ENCODE assay signal across 16 cellular contexts in the genomic region with DNA sequence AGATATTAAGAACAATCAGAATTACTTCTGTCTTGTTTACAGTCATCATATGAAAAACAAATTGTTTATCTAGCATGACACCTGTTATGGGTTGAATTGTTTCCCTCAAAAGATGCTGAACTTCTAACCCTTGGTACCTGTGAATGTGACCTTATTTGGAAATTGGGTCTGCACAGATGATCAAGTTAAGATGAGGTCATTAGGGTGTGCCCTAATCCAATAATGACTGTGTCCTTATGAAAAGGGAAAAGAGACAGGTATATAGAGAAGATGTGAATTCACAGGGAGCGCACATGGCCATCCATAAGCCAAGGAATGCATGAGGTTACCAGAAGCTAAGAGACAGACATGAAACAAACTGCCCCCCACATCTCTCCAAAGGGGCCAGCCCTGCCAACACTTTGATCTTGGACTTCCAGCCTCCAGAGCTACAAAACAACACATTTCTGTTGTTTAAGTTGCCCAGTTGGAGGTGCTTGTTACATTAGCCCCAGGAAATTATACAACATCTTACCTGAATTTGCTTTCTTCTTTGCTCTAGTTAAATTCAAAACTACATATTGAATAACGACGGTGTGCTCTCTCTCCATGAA. TPM values are rescaled to one million over a fixed set of nuclear protein-coding genes. Genes with fewer than 3 reads are reported as not detected.
DNase-seq lines count a peak whose midpoint lies in the region; ATAC-seq, FAIRE-seq and TF ChIP-seq lines count a peak whose summit lies in the region.
"Had no signal": no experiment of that assay in that cellular context is flagged by ENCODE, and none has a peak within 500 bp of the region (broad histone marks: within the 10 kb centered on the region; RNA-seq: fewer than 3 reads in every experiment).

No MANE protein-coding gene starts in this region.

- no peak for TF ChIP-seq CTCF in Loucy (conservative IDR thresholded peaks at IDR 0.05; ENCODE audit: low read length)
- TF ChIP-seq CTCF in left lung (IDR thresholded peaks at IDR 0.05): no peak

- intact Hi-C loops in left lung (cut with DNase I): loop anchor here in 1 of 2 donors (10.0 kb wide), 1 partner anchor 104 kb away; no protein-coding TSS in a partner anchor

- H3F3A ChIP-seq in Loucy (ENCODE audit: low read depth): no peaks in the 10 kb centered on the region

- H3K36me3 Mint-ChIP-seq in activated T-cell treated with anti-CD3 and anti-CD28 coated beads, Interleukin-2, amount 50 U/mL, for 4 hours (ENCODE audit: insufficient read depth): no peaks in the 10 kb centered on the region
- no peaks in the 10 kb centered on the region for H3K36me3 Mint-ChIP-seq in central memory CD8-positive, alpha-beta T cell (ENCODE audit: insufficient read depth)

- 60 to 75% (median 73%) methylated on average over 3 of the region's 3 CpGs for WGBS in small intestine, 3 donors

- H3K4me1 ChIP-seq in Loucy (ENCODE audit: insufficient read depth, low read length, poor library complexity, severe bottlenecking) (peaks cover 41% of the 10 kb centered on the region), small intestine (ENCODE audit: control insufficient read depth in 2 of 2, insufficient read depth in 1 of 2, low read depth in 1 of 2, low read length in 1 of 2) (peaks cover 0 to 21% of the 10 kb centered on the region in 2 donors), left lung (peaks cover 18 to 69% of the 10 kb centered on the region in 2 donors)

- peaks cover 58% of the 10 kb centered on the region for H3K4me1 Mint-ChIP-seq in activated T-cell treated with anti-CD3 and anti-CD28 coated beads, Interleukin-2, amount 50 U/mL, for 4 hours (ENCODE audit: low read depth)
- H3K4me1 Mint-ChIP-seq in central memory CD8-positive, alpha-beta T cell: peaks cover 39% of the 10 kb centered on the region

- no peaks in the 10 kb centered on the region for H3K27me3 Mint-ChIP-seq in activated T-cell treated with anti-CD3 and anti-CD28 coated beads, Interleukin-2, amount 50 U/mL, for 4 hours (ENCODE audit: low read depth)
- H3K27me3 Mint-ChIP-seq in central memory CD8-positive, alpha-beta T cell: no peaks in the 10 kb centered on the region

- H3K36me3 ChIP-seq in Loucy (ENCODE audit: insufficient read depth, low read length): no peaks in the 10 kb centered on the region
- no peaks in the 10 kb centered on the region for H3K36me3 ChIP-seq in small intestine (ENCODE audit: control insufficient read depth in 2 of 2, insufficient read depth in 2 of 2, low read length in 2 of 2)
- H3K36me3 ChIP-seq in left lung: no peaks in the 10 kb centered on the region
- H3K36me3 ChIP-seq: gastroesophageal sphincter, upper lobe of left lung had no signal

- no peaks in the 10 kb centered on the region for H3K9me3 ChIP-seq in Loucy (ENCODE audit: insufficient read depth, low read depth, low read length)
- H3K9me3 ChIP-seq in small intestine (ENCODE audit: control insufficient read depth, low read depth): no peaks in the 10 kb centered on the region
- H3K9me3 ChIP-seq in left lung: no peaks in the 10 kb centered on the region
- H3K9me3 ChIP-seq: gastroesophageal sphincter, upper lobe of left lung had no signal

- H2AFZ ChIP-seq in Loucy (ENCODE audit: low read length): no peak overlapping the region

- H3K27ac Mint-ChIP-seq in central memory CD8-positive, alpha-beta T cell (ENCODE audit: low read depth): peak overlapping the region; percentile 16

- no peaks in the 10 kb centered on the region for H3K9me3 Mint-ChIP-seq in activated T-cell treated with anti-CD3 and anti-CD28 coated beads, Interleukin-2, amount 50 U/mL, for 4 hours
- no peaks in the 10 kb centered on the region for H3K9me3 Mint-ChIP-seq in central memory CD8-positive, alpha-beta T cell

- DNase-seq in activated T-cell treated with anti-CD3 and anti-CD28 coated beads, Interleukin-2, amount 50 U/mL, for 4 hours: no peak
- DNase-seq in activated T-cell treated with anti-CD3 and anti-CD28 coated beads for 4 hours (no peak), small intestine (peak; percentile 44), left lung (no peak)
- no peak for DNase-seq in central memory CD8-positive, alpha-beta T cell (ENCODE audit: low spot score in 2 of 2)
- DNase-seq in central memory CD4-positive, alpha-beta T cell: no peak
- DNase-seq: activated gamma-delta T cell, C1 segment of cervical spinal cord, mesendoderm, NCI-H1092 treated with DMSO at 0.1 percent for 48 hours, NCI-H526, SW 1271, upper lobe of left lung had no signal

- H3K9ac ChIP-seq in Loucy (ENCODE audit: low read depth, low read length, poor library complexity, severe bottlenecking): no peak overlapping the region

- FAIRE-seq in small intestine (lab: Jason Lieb, UNC): no peak

- peaks cover 31% of the 10 kb centered on the region for H3K79me2 ChIP-seq in Loucy (ENCODE audit: insufficient read depth, low read length)

- ATAC-seq in activated T-cell treated with anti-CD3 and anti-CD28 coated beads, Interleukin-2, amount 50 U/mL, for 4 hours: no peak
- no peak for ATAC-seq in central memory CD8-positive, alpha-beta T cell (replicated peaks; ENCODE audit: extremely low read depth, poor library complexity, severe bottlenecking)
- ATAC-seq in GM19467 (IDR thresholded peaks at IDR 0.05; ENCODE audit: unreplicated experiment) (no peak), left lung (no peak)
- ATAC-seq: gastroesophageal sphincter had no signal

- peaks cover 12% of the 10 kb centered on the region for H4K20me1 ChIP-seq in Loucy (ENCODE audit: insufficient read depth, low read length, poor library complexity, severe bottlenecking)

- peak overlapping the region; percentile 96 for H3K4me2 ChIP-seq in Loucy (ENCODE audit: low read depth, low read length, poor library complexity, severe bottlenecking)

- H3K4me3 Mint-ChIP-seq in activated T-cell treated with anti-CD3 and anti-CD28 coated beads, Interleukin-2, amount 50 U/mL, for 4 hours: peak overlapping the region; percentile 36
- peak overlapping the region; percentile 58 for H3K4me3 Mint-ChIP-seq in central memory CD8-positive, alpha-beta T cell

- peak overlapping the region; percentile 85 to 99 for H3K27ac ChIP-seq in small intestine (ENCODE audit: low read depth in 1 of 2, low read length in 1 of 2)
- peak overlapping the region in 1 of 2 donors; percentile 93 for H3K27ac ChIP-seq in left lung

- H3K9me2 ChIP-seq in Loucy (replicated peaks; ENCODE audit: low read depth, low read length): no peaks in the 10 kb centered on the region

- no peak overlapping the region for H3K4me3 ChIP-seq in Loucy (ENCODE audit: low read length, poor library complexity, severe bottlenecking)
- H3K4me3 ChIP-seq in small intestine (ENCODE audit: low read depth in 1 of 2, low read length in 2 of 2): no peak overlapping the region
- H3K4me3 ChIP-seq in left lung: no peak overlapping the region
- H3K4me3 ChIP-seq: gastroesophageal sphincter, upper lobe of left lung had no signal

- H3K27me3 ChIP-seq in Loucy (ENCODE audit: insufficient read depth, low read length, poor library complexity, severe bottlenecking) (no peaks in the 10 kb centered on the region), small intestine (ENCODE audit: control insufficient read depth in 2 of 2, insufficient read depth in 2 of 2, low read length in 2 of 2) (no peaks in the 10 kb centered on the region), left lung (peaks cover 0 to 5% of the 10 kb centered on the region in 2 donors)
- H3K27me3 ChIP-seq: gastroesophageal sphincter, upper lobe of left lung had no signal

RNA-seq across cellular contexts. Expression of a gene that starts 2.3 kb away (rescaled TPM):
- total RNA-seq in activated T-cell treated with anti-CD3 and anti-CD28 coated beads, Interleukin-2, amount 50 U/mL, for 4 hours: 10 to 100 TPM; 40.8 to 44.7 (median 43.3) TPM
- polyA plus RNA-seq in small intestine: 100 to 1,000 TPM in 1 of 3 donors, 10 to 100 TPM in 2; 82.3 to 142 (median 98.4) TPM
- total RNA-seq in left lung: 100 to 1,000 TPM; 107 to 108 TPM
